In genomic region chr22:49970528-49971231, GRCh38 we compare ENCODE assay signal across 8 cellular contexts. TPM values are rescaled to one million over a fixed set of nuclear protein-coding genes. Genes with fewer than 3 reads are reported as not detected.
DNase-seq lines count a peak whose midpoint lies in the region; ATAC-seq and TF ChIP-seq lines count a peak whose summit lies in the region.

No MANE protein-coding gene starts in this region.

- peak overlapping the region; percentile 51 for H3K4me3 ChIP-seq in choroid plexus epithelial cell (ENCODE audit: low read depth, low read length)

- intact Hi-C loops in activated CD4-positive, alpha-beta T cell treated with anti-CD3 and anti-CD28 coated beads for 36 hours (cut with DNase I, micrococcal nuclease) = loop anchor here (2.0 to 5.0 kb wide), 5 partner anchors 34 to 220 kb away; partner anchors contain the start of gene ZBED4 (in 1 of the 2)

- no peaks in the 10 kb centered on the region for H3K27me3 Mint-ChIP-seq in activated CD4-positive, alpha-beta T cell treated with anti-CD3 and anti-CD28 coated beads for 36 hours

- DNase-seq in NCI-H2081 (lab: John Stamatoyannopoulos, UW) = peak; percentile 79 to 83
- no peak for DNase-seq in NCI-H2081 treated with DMSO at 0.1 percent for 48 hours (lab: John Stamatoyannopoulos, UW)
- peak; percentile 97 for DNase-seq in NCI-H2171 (lab: John Stamatoyannopoulos, UW)
- DNase-seq in activated CD4-positive, alpha-beta T cell treated with anti-CD3 and anti-CD28 coated beads for 36 hours = peak; percentile 99
- peak; percentile 91 for DNase-seq in choroid plexus epithelial cell (ENCODE audit: low read depth)
- DNase-seq in kidney tubule cell (ENCODE audit: low spot score) = peak; percentile 98
- DNase-seq in stimulated activated CD4-positive, alpha-beta T cell treated with anti-CD3 and anti-CD28 coated beads, Interleukin-15, amount 100 ng/mL, for 48 hours (ENCODE audit: low read depth in 2 of 2) = peak; percentile 97 to 99

- peak overlapping the region; percentile 93 for H3K27ac Mint-ChIP-seq in activated CD4-positive, alpha-beta T cell treated with anti-CD3 and anti-CD28 coated beads for 36 hours

- H3K4me1 Mint-ChIP-seq in activated CD4-positive, alpha-beta T cell treated with anti-CD3 and anti-CD28 coated beads for 36 hours = peaks cover 38% of the 10 kb centered on the region

- CTCF ChIA-PET in activated CD4-positive, alpha-beta T cell treated with anti-CD3 and anti-CD28 coated beads for 36 hours (lab: Charles Lee) = interaction anchor here (0.7 to 1.3 kb wide), 2 partner anchors 38 to 60 kb away, joined by 3 to 4 read pairs; no protein-coding TSS in a partner anchor

- no peak for TF ChIP-seq CTCF in choroid plexus epithelial cell (conservative IDR thresholded peaks at IDR 0.05; ENCODE audit: low read depth, low read length)

- peaks cover 4% of the 10 kb centered on the region for H3K9me3 Mint-ChIP-seq in activated CD4-positive, alpha-beta T cell treated with anti-CD3 and anti-CD28 coated beads for 36 hours (ENCODE audit: low read depth)

- POLR2A ChIA-PET in activated CD4-positive, alpha-beta T cell treated with anti-CD3 and anti-CD28 coated beads for 36 hours (lab: Charles Lee) = interaction anchor here (0.5 to 2.5 kb wide), 4 partner anchors 8 to 650 kb away, joined by 3 to 21 read pairs (median 3); no protein-coding TSS in a partner anchor

- H3K36me3 Mint-ChIP-seq in activated CD4-positive, alpha-beta T cell treated with anti-CD3 and anti-CD28 coated beads for 36 hours (ENCODE audit: low read depth) = peaks cover 6% of the 10 kb centered on the region

- H3K4me3 Mint-ChIP-seq in activated CD4-positive, alpha-beta T cell treated with anti-CD3 and anti-CD28 coated beads for 36 hours = no peak overlapping the region

- ATAC-seq in HG02943 (IDR thresholded peaks at IDR 0.05; ENCODE audit: low read depth, unreplicated experiment) = peak; percentile 58
- ATAC-seq in activated CD4-positive, alpha-beta T cell treated with anti-CD3 and anti-CD28 coated beads for 36 hours = peak; percentile 87

RNA-seq across cellular contexts. Expression of gene PIM3, which starts 10.1 kb away (rescaled TPM):
- total RNA-seq in activated CD4-positive, alpha-beta T cell treated with anti-CD3 and anti-CD28 coated beads for 36 hours = 100 to 1,000 TPM; 127 to 165 TPM

RNA-seq across cellular contexts. Expression of gene IL17REL, which starts 41.9 kb away (rescaled TPM):
- total RNA-seq in activated CD4-positive, alpha-beta T cell treated with anti-CD3 and anti-CD28 coated beads for 36 hours = under 1 TPM; 0.16 TPM

RNA-seq across cellular contexts. Expression of gene CRELD2, which starts 52.2 kb away (rescaled TPM):
- total RNA-seq in activated CD4-positive, alpha-beta T cell treated with anti-CD3 and anti-CD28 coated beads for 36 hours = 10 to 100 TPM; 15.2 to 16.4 TPM

RNA-seq across cellular contexts. Expression of gene ALG12, which starts 52.4 kb away (rescaled TPM):
- 10 to 100 TPM; 13.6 to 13.7 TPM for total RNA-seq in activated CD4-positive, alpha-beta T cell treated with anti-CD3 and anti-CD28 coated beads for 36 hours
